Comparison of ENCODE assay signal across 8 cellular contexts in genomic region chr15:43441316-43441715, GRCh38. TPM values are rescaled to one million over a fixed set of nuclear protein-coding genes. Genes with fewer than 3 reads are reported as not detected.
DNase-seq lines count a peak whose midpoint lies in the region; ATAC-seq and TF ChIP-seq lines count a peak whose summit lies in the region.

No MANE protein-coding gene starts in this region.

- DNase-seq in Caco-2: no peak
- peak; percentile 34 for DNase-seq in HT1080 (ENCODE audit: low read depth)
- peak; percentile 48 for DNase-seq in amniotic epithelial cell (ENCODE audit: low read depth)
- DNase-seq in medulla oblongata (ENCODE audit: extremely low spot score): peak; percentile 24
- DNase-seq in hypothalamus (lab: John Stamatoyannopoulos, UW): no peak
- no peak for DNase-seq in stimulated activated CD4-positive, alpha-beta T cell treated with anti-CD3 and anti-CD28 coated beads, Interleukin-2, amount 100 ng/mL, for 48 hours
- no peak for DNase-seq in ureter (ENCODE audit: low spot score)

- H3K36me3 Mint-ChIP-seq in Caco-2 (ENCODE audit: insufficient read depth, unreplicated experiment): peaks cover 7% of the 10 kb centered on the region

- H3K9me3 ChIP-seq in Caco-2: no peaks in the 10 kb centered on the region

- H3K36me3 ChIP-seq in Caco-2 (ENCODE audit: control insufficient read depth, insufficient read depth, low read length): no peaks in the 10 kb centered on the region

- ATAC-seq in GM21515 (IDR thresholded peaks at IDR 0.05; ENCODE audit: unreplicated experiment): no peak

- H3K9me3 Mint-ChIP-seq in Caco-2 (ENCODE audit: unreplicated experiment): no peaks in the 10 kb centered on the region

- CTCF ChIA-PET in Caco-2 (lab: Charles Lee): interaction anchor here (0.7 to 1.6 kb wide), 4 partner anchors 65 to 520 kb away, joined by 4 to 18 read pairs (median 7); no protein-coding TSS in a partner anchor

- POLR2A ChIA-PET in Caco-2 (lab: Charles Lee): interaction anchor here (1.1 kb wide), 1 partner anchor 73 kb away, joined by 3 read pairs; no protein-coding TSS in a partner anchor

- peak overlapping the region; percentile 33 for H3K27ac Mint-ChIP-seq in Caco-2 (ENCODE audit: unreplicated experiment)

- no peak overlapping the region for H3K4me3 Mint-ChIP-seq in Caco-2 (ENCODE audit: unreplicated experiment)

- H3K4me1 ChIP-seq in Caco-2: no peaks in the 10 kb centered on the region

- intact Hi-C loops in Caco-2 (cut with micrococcal nuclease; ENCODE audit: unreplicated experiment): loop anchor here (1.0 to 2.0 kb wide), 3 partner anchors 52 to 77 kb away; partner anchors contain the start of gene TP53BP1

- H3K27me3 Mint-ChIP-seq in Caco-2 (ENCODE audit: insufficient read depth, unreplicated experiment): no peaks in the 10 kb centered on the region

- no TSS peak for BruUV-seq in Caco-2 (replicated peaks; lab: Mats Ljungman, UMichigan)

- TF ChIP-seq CTCF in Caco-2 (IDR thresholded peaks at IDR 0.05; ENCODE audit: insufficient read depth in 1 of 2, low read depth in 1 of 2, low read length in 1 of 2, severe bottlenecking in 1 of 2, unreplicated experiment in 1 of 2): no peak

- H3K4me1 Mint-ChIP-seq in Caco-2 (ENCODE audit: low read depth, unreplicated experiment): no peaks in the 10 kb centered on the region

- H3K4me3 ChIP-seq in Caco-2 (ENCODE audit: low read depth, low read length): no peak overlapping the region

- no peaks in the 10 kb centered on the region for H3K27me3 ChIP-seq in Caco-2 (replicated peaks; ENCODE audit: control insufficient read depth, insufficient read depth, low read length)

RNA-seq across cellular contexts. Expression of gene TP53BP1, which starts 51.6 kb away (rescaled TPM):
- total RNA-seq in Caco-2 (2022) (39.8 and 46.8 TPM in 2 replicates), ureter (73.0 TPM)
- 23.1 and 23.4 TPM in 2 replicates for total RNA-seq in HT1080 (2014; rRNA removed; shearing (Covaris generic))
- polyA plus RNA-seq in HT1080 (2015; cell fraction: cytosol; rRNA removed): 12.6 and 16.1 TPM in 2 replicates
- polyA plus RNA-seq in HT1080 (2015; cell fraction: nucleus; rRNA removed): 60.4 and 66.4 TPM in 2 replicates

Comparison
In these comparisons a context has a peak if more than half of its experiments do, and no peak if none do; other contexts are left out.
1. DNase-seq: peak in HT1080 (single experiment), amniotic epithelial cell (single experiment) and medulla oblongata (single experiment); none in Caco-2 (0 of 2), hypothalamus (0 of 51), stimulated activated CD4-positive, alpha-beta T cell treated with anti-CD3 and anti-CD28 coated beads, Interleukin-2, amount 100 ng/mL, for 48 hours (0 of 2) and ureter (single experiment).